Comparison of ENCODE assay signal across 28 cellular contexts in the genomic region with DNA sequence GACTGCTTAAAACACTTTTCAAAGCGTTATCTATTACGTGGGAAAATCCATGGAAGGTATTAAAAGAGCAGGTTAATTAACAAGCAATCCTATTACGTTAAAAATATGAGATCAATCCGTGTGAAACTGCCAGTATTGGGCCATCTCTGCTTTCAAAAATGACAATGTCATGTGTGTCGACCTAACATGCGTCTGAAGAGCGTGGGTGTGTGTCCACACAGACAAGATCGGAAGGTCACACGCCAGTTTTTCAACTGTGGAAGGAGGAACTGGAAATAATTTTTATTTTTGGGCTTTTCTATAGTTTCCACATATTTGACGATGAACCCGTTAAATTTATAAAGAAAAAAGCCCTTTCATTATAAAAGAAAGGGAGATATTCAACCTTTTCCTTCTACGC.
"Had no signal": no experiment of that assay in that cellular context is flagged by ENCODE, and none has a peak within 500 bp of the region (broad histone marks: within the 10 kb centered on the region; RNA-seq: fewer than 3 reads in every experiment).

No MANE protein-coding gene starts in this region.

- H3K27ac Mint-ChIP-seq: activated CD4-positive, alpha-beta memory T cell treated with anti-CD3 and anti-CD28 coated beads, Interleukin-2, amount 10 ng/mL, durations not matched to agents 7 days and 5 days; activated CD4-positive, alpha-beta T cell treated with anti-CD3 and anti-CD28 coated beads, Interleukin-2, amount 10 ng/mL, durations not matched to agents 7 days and 5 days; activated naive CD4-positive, alpha-beta T cell treated with anti-CD3 and anti-CD28 coated beads, Interleukin-2, amount 10 ng/mL, durations not matched to agents 7 days and 5 days; activated naive CD4-positive, alpha-beta T cell treated with anti-CD3 and anti-CD28 coated beads, Interleukin-2, amount 50 U/mL, for 72 hours; WTC11 had no signal

- H3K36me3 Mint-ChIP-seq: activated naive CD4-positive, alpha-beta T cell treated with anti-CD3 and anti-CD28 coated beads, Interleukin-2, amount 10 ng/mL, durations not matched to agents 7 days and 5 days; WTC11 had no signal

- H3K36me3 ChIP-seq: colonic mucosa had no signal

- FAIRE-seq: astrocyte, bronchial epithelial cell, endometrium had no signal

- H3K9me3 ChIP-seq: colonic mucosa, esophagus squamous epithelium, gastroesophageal sphincter had no signal

- ATAC-seq: activated naive CD4-positive, alpha-beta T cell treated with anti-CD3 and anti-CD28 coated beads, Interleukin-2, amount 50 U/mL, for 72 hours; activated T-cell treated with anti-CD3 and anti-CD28 coated beads, Interleukin-2, amount 50 U/mL, for 72 hours; gastroesophageal sphincter; WTC11 had no signal

- H3K9me3 Mint-ChIP-seq: activated CD4-positive, alpha-beta memory T cell treated with anti-CD3 and anti-CD28 coated beads, Interleukin-2, amount 10 ng/mL, durations not matched to agents 7 days and 5 days; activated CD4-positive, alpha-beta T cell treated with anti-CD3 and anti-CD28 coated beads, Interleukin-2, amount 10 ng/mL, durations not matched to agents 7 days and 5 days; activated naive CD4-positive, alpha-beta T cell treated with anti-CD3 and anti-CD28 coated beads, Interleukin-2, amount 10 ng/mL, durations not matched to agents 7 days and 5 days; activated naive CD4-positive, alpha-beta T cell treated with anti-CD3 and anti-CD28 coated beads, Interleukin-2, amount 50 U/mL, for 72 hours; activated T-cell treated with anti-CD3 and anti-CD28 coated beads, Interleukin-2, amount 50 U/mL, for 24 hours; activated T-cell treated with anti-CD3 and anti-CD28 coated beads, Interleukin-2, amount 50 U/mL, for 72 hours; WTC11 had no signal

- H3K27me3 ChIP-seq: brain microvascular endothelial cell, colonic mucosa, esophagus squamous epithelium, gastroesophageal sphincter had no signal

- DNase-seq: activated CD4-positive, alpha-beta memory T cell treated with anti-CD3 and anti-CD28 coated beads, Interleukin-2, amount 10 ng/mL, durations not matched to agents 7 days and 5 days; activated CD4-positive, alpha-beta T cell treated with anti-CD3 and anti-CD28 coated beads for 1 hour; activated CD4-positive, alpha-beta T cell treated with anti-CD3 and anti-CD28 coated beads for 4 hours; activated CD4-positive, alpha-beta T cell treated with anti-CD3 and anti-CD28 coated beads, Interleukin-2, amount 10 ng/mL, durations not matched to agents 7 days and 5 days; activated CD4-positive, alpha-beta T cell treated with anti-CD3 and anti-CD28 coated beads, Interleukin-2, amount 50 U/mL, for 4 hours; activated CD8-positive, alpha-beta memory T cell treated with anti-CD3 and anti-CD28 coated beads, Interleukin-2, amount 50 U/mL, for 48 hours; activated gamma-delta T cell; activated naive CD4-positive, alpha-beta T cell; activated naive CD4-positive, alpha-beta T cell treated with anti-CD3 and anti-CD28 coated beads, Interleukin-2, amount 10 ng/mL, durations not matched to agents 7 days and 5 days; activated T-cell treated with anti-CD3 and anti-CD28 coated beads for 4 hours; activated T-cell treated with anti-CD3 and anti-CD28 coated beads, Interleukin-2, amount 50 U/mL, for 24 hours; activated T-cell treated with anti-CD3 and anti-CD28 coated beads, Interleukin-2, amount 50 U/mL, for 72 hours; amniotic stem cell; anterior cingulate cortex; brain microvascular endothelial cell; colonic mucosa; effector CD8-positive, alpha-beta T cell; esophagus squamous epithelium; foreskin melanocyte; head of caudate nucleus; T-helper 2 cell had no signal

- H3K4me3 Mint-ChIP-seq: activated CD4-positive, alpha-beta memory T cell treated with anti-CD3 and anti-CD28 coated beads, Interleukin-2, amount 10 ng/mL, durations not matched to agents 7 days and 5 days; activated CD4-positive, alpha-beta T cell treated with anti-CD3 and anti-CD28 coated beads, Interleukin-2, amount 10 ng/mL, durations not matched to agents 7 days and 5 days; activated naive CD4-positive, alpha-beta T cell treated with anti-CD3 and anti-CD28 coated beads, Interleukin-2, amount 10 ng/mL, durations not matched to agents 7 days and 5 days; activated T-cell treated with anti-CD3 and anti-CD28 coated beads, Interleukin-2, amount 50 U/mL, for 24 hours; activated T-cell treated with anti-CD3 and anti-CD28 coated beads, Interleukin-2, amount 50 U/mL, for 72 hours; WTC11 had no signal

- H3K27ac ChIP-seq: brain microvascular endothelial cell, colonic mucosa, epithelial cell of prostate, esophagus squamous epithelium had no signal

- H3K27me3 Mint-ChIP-seq: activated CD4-positive, alpha-beta memory T cell treated with anti-CD3 and anti-CD28 coated beads, Interleukin-2, amount 10 ng/mL, durations not matched to agents 7 days and 5 days; activated CD4-positive, alpha-beta T cell treated with anti-CD3 and anti-CD28 coated beads, Interleukin-2, amount 10 ng/mL, durations not matched to agents 7 days and 5 days; activated naive CD4-positive, alpha-beta T cell treated with anti-CD3 and anti-CD28 coated beads, Interleukin-2, amount 10 ng/mL, durations not matched to agents 7 days and 5 days; activated T-cell treated with anti-CD3 and anti-CD28 coated beads, Interleukin-2, amount 50 U/mL, for 24 hours had no signal

- H3K4me3 ChIP-seq: colonic mucosa, esophagus squamous epithelium, gastroesophageal sphincter had no signal
